17 cellular contexts compared by ENCODE assay signal in the genomic region with DNA sequence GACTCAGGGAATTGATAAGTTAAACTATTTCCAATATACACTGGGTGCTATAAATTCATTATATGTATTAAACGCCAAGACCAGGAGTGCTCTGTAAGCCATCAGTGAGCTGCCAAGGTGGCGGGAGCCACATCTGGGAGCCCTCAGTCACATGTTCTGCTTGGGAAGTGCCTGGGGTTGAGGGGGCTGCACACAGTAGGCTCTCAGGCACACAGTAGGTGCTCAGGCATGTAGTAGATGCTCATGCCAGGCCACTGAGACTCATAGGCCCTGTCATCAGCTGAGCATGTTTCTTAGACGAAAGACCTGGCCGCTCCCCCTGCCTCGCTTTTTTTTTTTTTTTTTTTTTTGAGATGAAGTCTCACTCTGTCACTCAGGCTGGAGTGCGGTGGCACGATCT.
A peak's percentile ranks its signal among the peaks of the same experiment; 100 is the strongest.
DNase-seq lines count a peak whose midpoint lies in the region; ATAC-seq and TF ChIP-seq lines count a peak whose summit lies in the region.
"Had no signal": no experiment of that assay in that cellular context is flagged by ENCODE, and none has a peak within 500 bp of the region (broad histone marks: within the 10 kb centered on the region; RNA-seq: fewer than 3 reads in every experiment).

No MANE protein-coding gene starts in this region.

- no peaks in the 10 kb centered on the region for H3K36me3 Mint-ChIP-seq in H9 (ENCODE audit: insufficient read depth in 1 of 3, low read depth in 3 of 3)

- H3K56ac ChIP-seq in H9 (ENCODE audit: insufficient read length, low read depth, low read length), result no peak overlapping the region

- H2AFZ ChIP-seq in H9 (ENCODE audit: low read length) (no peak overlapping the region), mesenchymal stem cell (ENCODE audit: low read depth, low read length) (no peak overlapping the region)

- no peak overlapping the region for H2BK20ac ChIP-seq in H9 (ENCODE audit: low read depth, low read length, poor library complexity, severe bottlenecking)

- H3K9me3 Mint-ChIP-seq in H9, result no peaks in the 10 kb centered on the region

- H3K27ac Mint-ChIP-seq in H9, result no peak overlapping the region

- H3K23ac ChIP-seq in H9 (ENCODE audit: insufficient read length, low read depth, low read length), result no peak overlapping the region
- H3K23ac ChIP-seq in mesenchymal stem cell (ENCODE audit: low read length in 2 of 2), result peak overlapping the region in 1 of 2 experiments; percentile 70

- TF ChIP-seq CTCF in H9 (conservative IDR thresholded peaks at IDR 0.05), result no peak

- H2BK12ac ChIP-seq in H9 (ENCODE audit: insufficient read length, low read depth, low read length) (no peak overlapping the region), mesenchymal stem cell (ENCODE audit: low read length in 2 of 2) (no peak overlapping the region)

- ATAC-seq in Right ventricle myocardium superior (ENCODE audit: poor library complexity), result no peak
- ATAC-seq in left ventricle myocardium superior, result no peak
- no peak for ATAC-seq in sciatic nerve
- ATAC-seq in GM18861 (IDR thresholded peaks at IDR 0.05; ENCODE audit: unreplicated experiment), result no peak

- no peaks in the 10 kb centered on the region for H3K9me3 ChIP-seq in H9 (ENCODE audit: control insufficient read depth, low read depth, low read length)
- no peaks in the 10 kb centered on the region for H3K9me3 ChIP-seq in mesenchymal stem cell (ENCODE audit: control insufficient read depth, low read length)

- no peak overlapping the region for H3T11ph ChIP-seq in H9 (ENCODE audit: low read length)

- H3K27me3 Mint-ChIP-seq in H9 (ENCODE audit: low read depth), result peaks cover 8% of the 10 kb centered on the region

- no peak overlapping the region for H2AK5ac ChIP-seq in H9 (ENCODE audit: insufficient read length, low read length)
- no peak overlapping the region for H2AK5ac ChIP-seq in mesenchymal stem cell (ENCODE audit: low read length, severe bottlenecking)

- H4K91ac ChIP-seq in H9 (ENCODE audit: insufficient read length, low read depth, low read length) (no peak overlapping the region), mesenchymal stem cell (ENCODE audit: low read length) (no peak overlapping the region)

- no peaks in the 10 kb centered on the region for H3K27me3 ChIP-seq in H9 (ENCODE audit: insufficient read depth, low read length)
- peaks cover 43 to 72% of the 10 kb centered on the region in 2 experiments for H3K27me3 ChIP-seq in mesenchymal stem cell (ENCODE audit: control insufficient read depth in 1 of 2, insufficient read depth in 1 of 2, low read length in 2 of 2)

- no CpG with 5 or more reads among the region's 7 CpGs for WGBS in H9 (ENCODE audit: extremely low coverage, insufficient read length, low lambda C conversion rate)
- 90% methylated on average over 7 of the region's 7 CpGs for WGBS in mesenchymal stem cell

- H2BK120ac ChIP-seq in H9 (ENCODE audit: low read depth, low read length, poor library complexity, severe bottlenecking) (no peak overlapping the region), mesenchymal stem cell (ENCODE audit: low read depth, low read length) (no peak overlapping the region)

- H3K4ac ChIP-seq in H9 (ENCODE audit: low read depth, low read length), result no peak overlapping the region
- H3K4ac ChIP-seq in mesenchymal stem cell (ENCODE audit: low read depth in 1 of 2, low read length in 2 of 2), result no peak overlapping the region

- H3K4me2 ChIP-seq in H9 (ENCODE audit: insufficient read depth, insufficient read length, low read length), result no peak overlapping the region
- H3K4me2 ChIP-seq in mesenchymal stem cell (ENCODE audit: low read length, poor library complexity, severe bottlenecking), result no peak overlapping the region

- DNase-seq in Right ventricle myocardium superior (peak; percentile 13), left ventricle myocardium superior (no peak), H9 (peak; percentile 7), islet precursor cell (peak; percentile 6), sciatic nerve (ENCODE audit: low spot score) (peak; percentile 12), mesenchymal stem cell (no peak), DMS153 treated with DMSO at 0.1 percent for 48 hours (lab: John Stamatoyannopoulos, UW; ENCODE audit: unreplicated experiment) (no peak)
- DNase-seq: DMS 273 treated with DMSO at 0.1 percent for 48 hours, GF-D8, KBM-7, NCI-H1417 treated with DMSO at 0.1 percent for 48 hours, NCI-H1930, NCI-H2171 treated with DMSO at 0.1 percent for 48 hours, NCI-H774 had no signal

- no peak overlapping the region for H3K4me3 ChIP-seq in mesenchymal stem cell (ENCODE audit: insufficient read depth in 1 of 2, low read depth in 1 of 2, low read length in 2 of 2)
- H3K4me3 ChIP-seq: SK-N-MC had no signal

- H3K4me1 Mint-ChIP-seq in H9, result no peaks in the 10 kb centered on the region

- H2BK5ac ChIP-seq in H9 (ENCODE audit: insufficient read length, low read length), result no peak overlapping the region
- no peak overlapping the region for H2BK5ac ChIP-seq in mesenchymal stem cell (ENCODE audit: low read depth, low read length, poor library complexity, severe bottlenecking)

- H4K20me1 ChIP-seq in H9 (ENCODE audit: control insufficient read depth, insufficient read depth, insufficient read length), result no peaks in the 10 kb centered on the region

- H3K27ac ChIP-seq in H9 (ENCODE audit: insufficient read length, low read depth, low read length) (no peak overlapping the region), mesenchymal stem cell (ENCODE audit: low read length, poor library complexity, severe bottlenecking) (no peak overlapping the region)
- H3K27ac ChIP-seq: C4-2B, SK-N-MC had no signal

- H2BK15ac ChIP-seq in H9 (ENCODE audit: low read depth, low read length), result no peak overlapping the region
- H2BK15ac ChIP-seq in mesenchymal stem cell (ENCODE audit: low read depth, poor library complexity, severe bottlenecking), result no peak overlapping the region

- H3K14ac ChIP-seq in H9 (ENCODE audit: insufficient read depth, low read length) (no peak overlapping the region), mesenchymal stem cell (ENCODE audit: low read length in 2 of 2) (no peak overlapping the region)

- H3K9ac ChIP-seq in H9 (ENCODE audit: extremely low read depth, insufficient read length, low read length) (no peak overlapping the region), mesenchymal stem cell (ENCODE audit: low read length) (no peak overlapping the region)

- no peaks in the 10 kb centered on the region for H3K79me1 ChIP-seq in H9 (ENCODE audit: insufficient read depth, low read depth, low read length, poor library complexity, severe bottlenecking)
- no peaks in the 10 kb centered on the region for H3K79me1 ChIP-seq in mesenchymal stem cell (replicated peaks; ENCODE audit: low read length, poor library complexity, severe bottlenecking)

- no peaks in the 10 kb centered on the region for H3K79me2 ChIP-seq in H9 (ENCODE audit: insufficient read depth, low read length)

- H4K8ac ChIP-seq in H9 (replicated peaks; ENCODE audit: insufficient read length, low read depth, low read length) (no peak overlapping the region), mesenchymal stem cell (ENCODE audit: low read length) (no peak overlapping the region)

- H3K18ac ChIP-seq in H9 (ENCODE audit: insufficient read length, low read depth, low read length) (no peak overlapping the region), mesenchymal stem cell (ENCODE audit: low read depth in 1 of 2, low read length in 2 of 2) (no peak overlapping the region)

- H3K4me3 Mint-ChIP-seq in H9, result no peak overlapping the region

- H3K23me2 ChIP-seq in H9 (ENCODE audit: insufficient read length, low read depth, low read length, poor library complexity, severe bottlenecking), result no peaks in the 10 kb centered on the region

- intact Hi-C loops in Right ventricle myocardium superior (cut with DNase I) (no loop called here), left ventricle myocardium superior (cut with micrococcal nuclease) (no loop called here), sciatic nerve (cut with DNase I) (no loop called here)

- H3K36me3 ChIP-seq in mesenchymal stem cell (ENCODE audit: control insufficient read depth in 1 of 2, insufficient read depth in 2 of 2, low read depth in 1 of 2, low read length in 2 of 2), result no peaks in the 10 kb centered on the region

- no peak overlapping the region for H4K5ac ChIP-seq in H9 (ENCODE audit: insufficient read length, low read depth, low read length)

- no peaks in the 10 kb centered on the region for H3K4me1 ChIP-seq in H9 (ENCODE audit: insufficient read depth, low read length)
- no peaks in the 10 kb centered on the region for H3K4me1 ChIP-seq in mesenchymal stem cell (ENCODE audit: control insufficient read depth, insufficient read depth, low read depth, low read length)

Comparison
In these comparisons a context has a peak if more than half of its experiments do, and no peak if none do; other contexts are left out.
1. DNase-seq: peak in Right ventricle myocardium superior (single experiment), H9 (single experiment), islet precursor cell (single experiment) and sciatic nerve (single experiment); none in left ventricle myocardium superior (single experiment), mesenchymal stem cell (single experiment) and DMS153 treated with DMSO at 0.1 percent for 48 hours (single experiment).